ENCODE assay signal across 9 cellular contexts in genomic region chr2:11688222-11689069, GRCh38. TPM values are rescaled to one million over a fixed set of nuclear protein-coding genes. Genes with fewer than 3 reads are reported as not detected.
A peak's percentile ranks its signal among the peaks of the same experiment; 100 is the strongest.
DNase-seq lines count a peak whose midpoint lies in the region; ATAC-seq and TF ChIP-seq lines count a peak whose summit lies in the region.
"Had no signal": no experiment of that assay in that cellular context is flagged by ENCODE, and none has a peak within 500 bp of the region (broad histone marks: within the 10 kb centered on the region; RNA-seq: fewer than 3 reads in every experiment).

No MANE protein-coding gene starts in this region.

- H3K9me2 ChIP-seq in PC-9 (ENCODE audit: insufficient read depth), result no peaks in the 10 kb centered on the region

- peak overlapping the region; percentile 25 to 73 (median 54) for H3K4me3 Mint-ChIP-seq in naive thymus-derived CD4-positive, alpha-beta T cell

- H4K20me1 ChIP-seq in PC-9 (ENCODE audit: insufficient read depth), result no peaks in the 10 kb centered on the region

- DNase-seq in BJ (ENCODE audit: low read depth) (no peak), PC-9 (peak; percentile 78 to 90), erythroblast (lab: John Stamatoyannopoulos, UW) (peak; percentile 76 to 81)
- DNase-seq in activated T-cell treated with anti-CD3 and anti-CD28 coated beads, Interleukin-2, amount 50 U/mL, for 1 hour, result peak; percentile 82
- peak; percentile 62 to 82 (median 72) for DNase-seq in naive thymus-derived CD4-positive, alpha-beta T cell
- DNase-seq in stimulated activated CD8-positive, alpha-beta memory T cell treated with anti-CD3 and anti-CD28 coated beads, Interleukin-7, amount 100 ng/mL, for 48 hours (ENCODE audit: extremely low read depth in 1 of 2, low read depth in 1 of 2), result peak; percentile 70 to 77

- POLR2A ChIA-PET in BJ (lab: Charles Lee), result interaction anchor here (0.6 kb wide), 1 partner anchor 58 kb away, joined by 9 read pairs; the partner anchor contains the start of gene LPIN1
- POLR2A ChIA-PET in PC-9 (lab: Charles Lee; ENCODE audit: unreplicated experiment), result no interaction called here
- POLR2A ChIA-PET in naive thymus-derived CD4-positive, alpha-beta T cell (lab: Charles Lee), result no interaction called here

- H3K4me1 ChIP-seq in PC-9 (replicated peaks; ENCODE audit: insufficient read depth), result peaks cover 42% of the 10 kb centered on the region
- H3K4me1 ChIP-seq in naive thymus-derived CD4-positive, alpha-beta T cell (ENCODE audit: control insufficient read depth in 2 of 2, insufficient read depth in 2 of 2, low read length in 2 of 2), result peaks cover 3 to 7% of the 10 kb centered on the region in 2 donors

- H3K79me2 ChIP-seq in PC-9 (ENCODE audit: low read depth), result no peaks in the 10 kb centered on the region

- H3K27me3 Mint-ChIP-seq in naive thymus-derived CD4-positive, alpha-beta T cell, result peaks cover 0 to 21% (median 5%) of the 10 kb centered on the region in 5 donors

- H3K9me3 ChIP-seq in PC-9 (ENCODE audit: insufficient read depth, low read depth), result no peaks in the 10 kb centered on the region
- no peaks in the 10 kb centered on the region for H3K9me3 ChIP-seq in naive thymus-derived CD4-positive, alpha-beta T cell (ENCODE audit: control insufficient read depth in 2 of 3, low read length in 3 of 3)

- TF ChIP-seq CTCF in BJ (IDR thresholded peaks at IDR 0.05; ENCODE audit: insufficient read depth, low read depth, low read length), result peak; percentile 86
- TF ChIP-seq CTCF in PC-9 (conservative IDR thresholded peaks at IDR 0.05), result peak; percentile 99

- H3K36me3 ChIP-seq in BJ (ENCODE audit: control insufficient read depth, insufficient read depth, low read length), result no peaks in the 10 kb centered on the region
- no peaks in the 10 kb centered on the region for H3K36me3 ChIP-seq in PC-9 (ENCODE audit: low read depth)
- H3K36me3 ChIP-seq in naive thymus-derived CD4-positive, alpha-beta T cell (ENCODE audit: control insufficient read depth in 2 of 3, insufficient read depth in 3 of 3, low read length in 3 of 3), result no peaks in the 10 kb centered on the region

- H2AFZ ChIP-seq in PC-9, result peak overlapping the region; percentile 77

- H3K36me3 Mint-ChIP-seq in naive thymus-derived CD4-positive, alpha-beta T cell, result peaks cover 0 to 5% (median 0%) of the 10 kb centered on the region in 5 donors

- TF ChIP-seq POLR2A in erythroblast (IDR thresholded peaks at IDR 0.05; ENCODE audit: low read length), result peak; percentile 24

- intact Hi-C loops in PC-9 (cut with micrococcal nuclease; ENCODE audit: unreplicated experiment), result loop anchor here (1.0 to 5.0 kb wide), 2 partner anchors 91 to 556 kb away; a partner anchor contains a TSS
- intact Hi-C loops in naive thymus-derived CD4-positive, alpha-beta T cell (cut with micrococcal nuclease), result loop anchor here (1.0 to 10.0 kb wide), 5 partner anchors 58 to 1318 kb away; partner anchors contain the start of genes E2F6 (in 1 of the 2) and LPIN1 (in 1 of the 2)

- H3K9me3 Mint-ChIP-seq in naive thymus-derived CD4-positive, alpha-beta T cell, result no peaks in the 10 kb centered on the region

- H3K27ac Mint-ChIP-seq in naive thymus-derived CD4-positive, alpha-beta T cell, result peak overlapping the region in 2 of 9 donors; percentile 38 to 77

- CTCF ChIA-PET in BJ (lab: Yijun Ruan, JAX), result interaction anchor here (0.6 to 19.9 kb wide), 36 partner anchors 8 to 1318 kb away, joined by 3 to 423 read pairs (median 5); partner anchors contain the start of genes LPIN1 and NTSR2
- CTCF ChIA-PET in PC-9 (lab: Charles Lee), result interaction anchor here (0.6 to 1.5 kb wide), 11 partner anchors 9 to 319 kb away, joined by 3 to 14 read pairs (median 4); no protein-coding TSS in a partner anchor
- CTCF ChIA-PET in naive thymus-derived CD4-positive, alpha-beta T cell (lab: Charles Lee), result interaction anchor here (0.6 to 4.1 kb wide), 12 partner anchors 8 to 1319 kb away, joined by 3 to 20 read pairs (median 4); no protein-coding TSS in a partner anchor

- no TSS peak for BruUV-seq in PC-9 (replicated peaks; lab: Mats Ljungman, UMichigan)

- H3K4me3 ChIP-seq in BJ (ENCODE audit: low read depth, low read length) (peak overlapping the region; percentile 25), PC-9 (peak overlapping the region; percentile 53)
- peak overlapping the region; percentile 25 for H3K4me3 ChIP-seq in naive thymus-derived CD4-positive, alpha-beta T cell (ENCODE audit: low read length)

- peaks cover 32% of the 10 kb centered on the region for H3F3A ChIP-seq in PC-9 (ENCODE audit: insufficient read depth, low read depth)

- H3K27me3 ChIP-seq in BJ (ENCODE audit: control insufficient read depth, insufficient read depth, low read length), result peaks cover 13% of the 10 kb centered on the region
- no peaks in the 10 kb centered on the region for H3K27me3 ChIP-seq in PC-9 (ENCODE audit: insufficient read depth, low read depth)
- H3K27me3 ChIP-seq in naive thymus-derived CD4-positive, alpha-beta T cell (ENCODE audit: control insufficient read depth in 2 of 2, insufficient read depth in 2 of 2, low read length in 2 of 2), result no peaks in the 10 kb centered on the region

- ATAC-seq in GM19328 (IDR thresholded peaks at IDR 0.05; ENCODE audit: unreplicated experiment), result peak; percentile 63
- ATAC-seq in HG03565 (IDR thresholded peaks at IDR 0.05; ENCODE audit: unreplicated experiment), result peak; percentile 67
- ATAC-seq in naive thymus-derived CD4-positive, alpha-beta T cell, result peak; percentile 93

- peak overlapping the region; percentile 87 for H3K4me2 ChIP-seq in PC-9

- peaks cover 7 to 19% (median 13%) of the 10 kb centered on the region in 7 donors for H3K4me1 Mint-ChIP-seq in naive thymus-derived CD4-positive, alpha-beta T cell

- H3K27ac ChIP-seq in PC-9, result peak overlapping the region; percentile 82
- no peak overlapping the region for H3K27ac ChIP-seq in naive thymus-derived CD4-positive, alpha-beta T cell (ENCODE audit: low read depth, low read length)

RNA-seq across cellular contexts. Expression of gene NTSR2, which starts 18.5 kb away (rescaled TPM):
- polyA plus RNA-seq in BJ (2011; rRNA removed), result not detected in 2 replicates
- polyA minus RNA-seq in BJ (2011; rRNA and poly(A)+ RNA removed), result not detected in 2 replicates
- not detected in 2 replicates for total RNA-seq in PC-9 (2021)
- not detected for total RNA-seq in naive thymus-derived CD4-positive, alpha-beta T cell
- not detected for polyA plus RNA-seq in naive thymus-derived CD4-positive, alpha-beta T cell
- total RNA-seq: activated CD8-positive, alpha-beta memory T cell treated with anti-CD3 and anti-CD28 coated beads for 36 hours had no signal

RNA-seq across cellular contexts. Expression of gene LPIN1, which starts 58.0 kb away (rescaled TPM):
- 20.7 and 20.8 TPM in 2 replicates for polyA plus RNA-seq in BJ (2011; rRNA removed)
- polyA minus RNA-seq in BJ (2011; rRNA and poly(A)+ RNA removed), result 13.2 and 15.8 TPM in 2 replicates
- total RNA-seq in PC-9 (2021), result 24.1 and 43.1 TPM in 2 replicates
- 10 to 100 TPM; 68.6 to 88.1 (median 76.7) TPM for total RNA-seq in naive thymus-derived CD4-positive, alpha-beta T cell
- 10 to 100 TPM; 25.5 to 26.7 TPM for polyA plus RNA-seq in naive thymus-derived CD4-positive, alpha-beta T cell
